In genomic region chr20:3276400-3277015, GRCh38 we compare ENCODE assay signal across 8 cellular contexts. TPM values are rescaled to one million over a fixed set of nuclear protein-coding genes. Genes with fewer than 3 reads are reported as not detected.
A peak's percentile ranks its signal among the peaks of the same experiment; 100 is the strongest.
DNase-seq lines count a peak whose midpoint lies in the region; ATAC-seq and TF ChIP-seq lines count a peak whose summit lies in the region.

No MANE protein-coding gene starts in this region.

- H3K27ac Mint-ChIP-seq in activated naive CD4-positive, alpha-beta T cell treated with anti-CD3 and anti-CD28 coated beads, Interleukin-2, amount 50 U/mL, for 72 hours, result peak overlapping the region in 1 of 2 donors; percentile 39
- H3K27ac Mint-ChIP-seq in activated naive CD4-positive, alpha-beta T cell treated with anti-CD3 and anti-CD28 coated beads, Interleukin-2, amount 10 ng/mL, durations not matched to agents 7 days and 5 days, result no peak overlapping the region
- peak overlapping the region; percentile 14 for H3K27ac Mint-ChIP-seq in endodermal cell

- H3K4me1 Mint-ChIP-seq in activated naive CD4-positive, alpha-beta T cell treated with anti-CD3 and anti-CD28 coated beads, Interleukin-2, amount 10 ng/mL, durations not matched to agents 7 days and 5 days, result no peaks in the 10 kb centered on the region
- H3K4me1 Mint-ChIP-seq in endodermal cell, result peaks cover 20% of the 10 kb centered on the region

- in situ Hi-C loops in gastrocnemius medialis (cut with MboI; ENCODE audit: low sequenced_read_pairs in 4 of 4), result no loop called here

- TF ChIP-seq POLR2A in gastrocnemius medialis (IDR thresholded peaks at IDR 0.05), result no peak

- intact Hi-C loops in gastrocnemius medialis (cut with DNase I; ENCODE audit: low total_unique reads), result loop anchor here (5.0 kb wide), 1 partner anchor 54 kb away; no protein-coding TSS in a partner anchor

- no peaks in the 10 kb centered on the region for H3K36me3 Mint-ChIP-seq in activated naive CD4-positive, alpha-beta T cell treated with anti-CD3 and anti-CD28 coated beads, Interleukin-2, amount 50 U/mL, for 72 hours
- H3K36me3 Mint-ChIP-seq in activated naive CD4-positive, alpha-beta T cell treated with anti-CD3 and anti-CD28 coated beads, Interleukin-2, amount 10 ng/mL, durations not matched to agents 7 days and 5 days, result no peaks in the 10 kb centered on the region
- peaks cover 42% of the 10 kb centered on the region for H3K36me3 Mint-ChIP-seq in endodermal cell (ENCODE audit: low read depth)

- TF ChIP-seq CTCF in endodermal cell (conservative IDR thresholded peaks at IDR 0.05), result peak; percentile 77
- peak in 2 of 5 experiments; percentile 32 to 36 for TF ChIP-seq CTCF in gastrocnemius medialis (IDR thresholded peaks at IDR 0.05 in 4 of 5, conservative IDR thresholded peaks at IDR 0.05 in 1 of 5)

- ATAC-seq in activated naive CD4-positive, alpha-beta T cell treated with anti-CD3 and anti-CD28 coated beads, Interleukin-2, amount 50 U/mL, for 72 hours, result peak; percentile 38 to 63
- peak; percentile 43 to 63 for ATAC-seq in gastrocnemius medialis
- no peak for ATAC-seq in HG02759 (IDR thresholded peaks at IDR 0.05; ENCODE audit: unreplicated experiment)
- no peak for ATAC-seq in HG03095 (IDR thresholded peaks at IDR 0.05; ENCODE audit: unreplicated experiment)

- H3K4me1 ChIP-seq in endodermal cell (ENCODE audit: control insufficient read depth, insufficient read depth, low read length) (peaks cover 3% of the 10 kb centered on the region), gastrocnemius medialis (peaks cover 23 to 28% of the 10 kb centered on the region in 2 donors)

- H3K4me3 Mint-ChIP-seq in activated naive CD4-positive, alpha-beta T cell treated with anti-CD3 and anti-CD28 coated beads, Interleukin-2, amount 10 ng/mL, durations not matched to agents 7 days and 5 days, result no peak overlapping the region
- no peak overlapping the region for H3K4me3 Mint-ChIP-seq in endodermal cell

- H3K36me3 ChIP-seq in endodermal cell (ENCODE audit: control insufficient read depth, insufficient read depth, low read length) (peaks cover 48% of the 10 kb centered on the region), gastrocnemius medialis (peaks cover 0 to 84% of the 10 kb centered on the region in 2 donors)

- no peaks in the 10 kb centered on the region for H3K9me3 Mint-ChIP-seq in activated naive CD4-positive, alpha-beta T cell treated with anti-CD3 and anti-CD28 coated beads, Interleukin-2, amount 50 U/mL, for 72 hours
- no peaks in the 10 kb centered on the region for H3K9me3 Mint-ChIP-seq in activated naive CD4-positive, alpha-beta T cell treated with anti-CD3 and anti-CD28 coated beads, Interleukin-2, amount 10 ng/mL, durations not matched to agents 7 days and 5 days
- H3K9me3 Mint-ChIP-seq in endodermal cell, result no peaks in the 10 kb centered on the region

- CTCF ChIA-PET in activated naive CD4-positive, alpha-beta T cell treated with anti-CD3 and anti-CD28 coated beads, Interleukin-2, amount 10 ng/mL, durations not matched to agents 7 days and 5 days (lab: Charles Lee), result interaction anchor here (0.6 to 3.4 kb wide), 3 partner anchors 58 to 924 kb away, joined by 3 to 18 read pairs (median 3); no protein-coding TSS in a partner anchor

- H3K27ac ChIP-seq in endodermal cell (ENCODE audit: low read depth, low read length), result no peak overlapping the region
- H3K27ac ChIP-seq in gastrocnemius medialis, result peak overlapping the region; percentile 18 to 47 (median 30)

- no peak for DNase-seq in activated naive CD4-positive, alpha-beta T cell treated with anti-CD3 and anti-CD28 coated beads, Interleukin-2, amount 50 U/mL, for 72 hours (ENCODE audit: low spot score in 2 of 2)
- no peak for DNase-seq in activated naive CD4-positive, alpha-beta T cell treated with anti-CD3 and anti-CD28 coated beads, Interleukin-2, amount 10 ng/mL, durations not matched to agents 7 days and 5 days
- DNase-seq in NCI-H510A (lab: John Stamatoyannopoulos, UW) (peak; percentile 7), endodermal cell (peak; percentile 77), gastrocnemius medialis (no peak)
- DNase-seq in stimulated activated CD4-positive, alpha-beta T cell treated with anti-CD3 and anti-CD28 coated beads, Interleukin-2, amount 100 ng/mL, for 48 hours, result no peak

- H3K4me3 ChIP-seq in endodermal cell (ENCODE audit: low read length) (no peak overlapping the region), gastrocnemius medialis (no peak overlapping the region)

- H3K27me3 Mint-ChIP-seq in activated naive CD4-positive, alpha-beta T cell treated with anti-CD3 and anti-CD28 coated beads, Interleukin-2, amount 10 ng/mL, durations not matched to agents 7 days and 5 days, result no peaks in the 10 kb centered on the region
- no peaks in the 10 kb centered on the region for H3K27me3 Mint-ChIP-seq in endodermal cell (ENCODE audit: insufficient read depth)

- H3K9me3 ChIP-seq in endodermal cell (ENCODE audit: control insufficient read depth, low read length), result no peaks in the 10 kb centered on the region
- no peaks in the 10 kb centered on the region for H3K9me3 ChIP-seq in gastrocnemius medialis

- no peak overlapping the region for H3K9ac ChIP-seq in endodermal cell (ENCODE audit: extremely low read depth, low read length, poor library complexity, severe bottlenecking)

- H3K27me3 ChIP-seq in endodermal cell (ENCODE audit: control insufficient read depth, insufficient read depth, low read length, poor library complexity, severe bottlenecking), result no peaks in the 10 kb centered on the region
- no peaks in the 10 kb centered on the region for H3K27me3 ChIP-seq in gastrocnemius medialis

- 67 to 83% methylated on average over 1 of the region's 1 CpG for WGBS in endodermal cell (ENCODE audit: insufficient coverage in 1 of 2, insufficient read length in 1 of 2), 2 experiments

RNA-seq across cellular contexts. Expression of gene SLC4A11, which starts 37.5 kb away (rescaled TPM):
- 1 to 10 TPM in 1 of 2 donors, under 1 TPM in 1; 0.14 to 1.1 TPM for total RNA-seq in activated naive CD4-positive, alpha-beta T cell treated with anti-CD3 and anti-CD28 coated beads, Interleukin-2, amount 50 U/mL, for 72 hours
- total RNA-seq in endodermal cell (10 to 100 TPM in 1 of 2 donors, 1 to 10 TPM in 1; 3.8 to 12.4 TPM), gastrocnemius medialis (1 to 10 TPM; 2.0 to 3.3 (median 2.3) TPM)
- 2.7 TPM for polyA plus RNA-seq in endodermal cell (2013, experiment 1 of 2)
- 2.3 TPM for polyA plus RNA-seq in endodermal cell (2013, experiment 2 of 2)

Comparison
In these comparisons a context has a peak if more than half of its experiments do, and no peak if none do; other contexts are left out.
1. ATAC-seq: peak in activated naive CD4-positive, alpha-beta T cell treated with anti-CD3 and anti-CD28 coated beads, Interleukin-2, amount 50 U/mL, for 72 hours (2 of 2) and gastrocnemius medialis (2 of 2); none in HG02759 (single experiment) and HG03095 (single experiment).
2. DNase-seq: peak in NCI-H510A (single experiment) and endodermal cell (single experiment); none in activated naive CD4-positive, alpha-beta T cell treated with anti-CD3 and anti-CD28 coated beads, Interleukin-2, amount 50 U/mL, for 72 hours (0 of 2), activated naive CD4-positive, alpha-beta T cell treated with anti-CD3 and anti-CD28 coated beads, Interleukin-2, amount 10 ng/mL, durations not matched to agents 7 days and 5 days (single experiment), gastrocnemius medialis (0 of 2) and stimulated activated CD4-positive, alpha-beta T cell treated with anti-CD3 and anti-CD28 coated beads, Interleukin-2, amount 100 ng/mL, for 48 hours (0 of 2).